In the genomic region with DNA sequence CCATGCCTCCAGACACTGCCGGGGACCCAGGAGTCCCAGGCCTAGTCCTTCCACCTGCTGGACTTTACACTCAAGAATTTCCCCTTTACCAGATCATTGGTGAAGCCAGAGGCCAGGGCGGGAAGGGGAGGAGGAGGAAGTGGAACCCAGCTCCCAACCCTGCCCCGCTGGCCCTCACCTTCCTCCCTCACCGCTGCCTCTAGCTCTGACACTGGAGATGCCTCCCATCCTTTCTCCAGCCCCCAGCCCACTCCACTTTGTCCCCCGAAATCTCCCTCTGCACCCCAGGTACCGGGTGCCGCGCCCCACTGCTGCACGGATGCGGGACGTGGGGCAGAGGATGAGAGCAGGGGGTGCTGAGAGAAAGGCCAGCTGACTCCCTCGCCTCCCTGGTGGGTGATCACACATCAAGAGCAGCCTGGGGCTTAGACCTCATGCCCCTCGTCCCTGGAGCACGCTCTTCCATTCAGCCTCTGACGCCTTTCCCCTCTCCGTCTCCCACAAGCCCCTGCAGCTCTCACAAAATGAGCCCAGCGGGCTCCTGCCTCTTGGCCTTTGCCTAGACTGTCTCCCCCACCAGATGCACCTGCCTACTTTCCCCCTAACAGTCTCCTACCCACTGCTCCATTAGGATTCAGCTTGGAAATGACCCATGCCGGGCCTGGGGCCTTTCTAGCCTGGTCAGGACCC, we compare ENCODE assay signal across 1 cellular context.
TF ChIP-seq lines count a peak whose summit lies in the region.

A gene with protein sequence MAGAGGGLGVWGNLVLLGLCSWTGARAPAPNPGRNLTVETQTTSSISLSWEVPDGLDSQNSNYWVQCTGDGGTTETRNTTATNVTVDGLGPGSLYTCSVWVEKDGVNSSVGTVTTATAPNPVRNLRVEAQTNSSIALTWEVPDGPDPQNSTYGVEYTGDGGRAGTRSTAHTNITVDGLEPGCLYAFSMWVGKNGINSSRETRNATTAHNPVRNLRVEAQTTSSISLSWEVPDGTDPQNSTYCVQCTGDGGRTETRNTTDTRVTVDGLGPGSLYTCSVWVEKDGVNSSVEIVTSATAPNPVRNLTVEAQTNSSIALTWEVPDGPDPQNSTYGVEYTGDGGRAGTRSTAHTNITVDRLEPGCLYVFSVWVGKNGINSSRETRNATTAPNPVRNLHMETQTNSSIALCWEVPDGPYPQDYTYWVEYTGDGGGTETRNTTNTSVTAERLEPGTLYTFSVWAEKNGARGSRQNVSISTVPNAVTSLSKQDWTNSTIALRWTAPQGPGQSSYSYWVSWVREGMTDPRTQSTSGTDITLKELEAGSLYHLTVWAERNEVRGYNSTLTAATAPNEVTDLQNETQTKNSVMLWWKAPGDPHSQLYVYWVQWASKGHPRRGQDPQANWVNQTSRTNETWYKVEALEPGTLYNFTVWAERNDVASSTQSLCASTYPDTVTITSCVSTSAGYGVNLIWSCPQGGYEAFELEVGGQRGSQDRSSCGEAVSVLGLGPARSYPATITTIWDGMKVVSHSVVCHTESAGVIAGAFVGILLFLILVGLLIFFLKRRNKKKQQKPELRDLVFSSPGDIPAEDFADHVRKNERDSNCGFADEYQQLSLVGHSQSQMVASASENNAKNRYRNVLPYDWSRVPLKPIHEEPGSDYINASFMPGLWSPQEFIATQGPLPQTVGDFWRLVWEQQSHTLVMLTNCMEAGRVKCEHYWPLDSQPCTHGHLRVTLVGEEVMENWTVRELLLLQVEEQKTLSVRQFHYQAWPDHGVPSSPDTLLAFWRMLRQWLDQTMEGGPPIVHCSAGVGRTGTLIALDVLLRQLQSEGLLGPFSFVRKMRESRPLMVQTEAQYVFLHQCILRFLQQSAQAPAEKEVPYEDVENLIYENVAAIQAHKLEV (minus strand): TSS at position 72 of the 690 bp plus-strand sequence. CDS start 68 bp downstream, at position 4.

TF ChIP-seq in HepG2, 621 proteins besides CTCF, POLR2A, EP300 and RAD21 (continued from another document and continues in another):
- TF ChIP-seq, protein P1, sequence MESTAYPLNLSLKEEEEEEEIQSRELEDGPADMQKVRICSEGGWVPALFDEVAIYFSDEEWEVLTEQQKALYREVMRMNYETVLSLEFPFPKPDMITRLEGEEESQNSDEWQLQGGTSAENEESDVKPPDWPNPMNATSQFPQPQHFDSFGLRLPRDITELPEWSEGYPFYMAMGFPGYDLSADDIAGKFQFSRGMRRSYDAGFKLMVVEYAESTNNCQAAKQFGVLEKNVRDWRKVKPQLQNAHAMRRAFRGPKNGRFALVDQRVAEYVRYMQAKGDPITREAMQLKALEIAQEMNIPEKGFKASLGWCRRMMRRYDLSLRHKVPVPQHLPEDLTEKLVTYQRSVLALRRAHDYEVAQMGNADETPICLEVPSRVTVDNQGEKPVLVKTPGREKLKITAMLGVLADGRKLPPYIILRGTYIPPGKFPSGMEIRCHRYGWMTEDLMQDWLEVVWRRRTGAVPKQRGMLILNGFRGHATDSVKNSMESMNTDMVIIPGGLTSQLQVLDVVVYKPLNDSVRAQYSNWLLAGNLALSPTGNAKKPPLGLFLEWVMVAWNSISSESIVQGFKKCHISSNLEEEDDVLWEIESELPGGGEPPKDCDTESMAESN (CRISPR knock-in tag; conservative IDR thresholded peaks at IDR 0.05) = 0 out of 2 replicates have a peak, but pooled peaks have one; percentile 22
- TF ChIP-seq, protein P2, sequence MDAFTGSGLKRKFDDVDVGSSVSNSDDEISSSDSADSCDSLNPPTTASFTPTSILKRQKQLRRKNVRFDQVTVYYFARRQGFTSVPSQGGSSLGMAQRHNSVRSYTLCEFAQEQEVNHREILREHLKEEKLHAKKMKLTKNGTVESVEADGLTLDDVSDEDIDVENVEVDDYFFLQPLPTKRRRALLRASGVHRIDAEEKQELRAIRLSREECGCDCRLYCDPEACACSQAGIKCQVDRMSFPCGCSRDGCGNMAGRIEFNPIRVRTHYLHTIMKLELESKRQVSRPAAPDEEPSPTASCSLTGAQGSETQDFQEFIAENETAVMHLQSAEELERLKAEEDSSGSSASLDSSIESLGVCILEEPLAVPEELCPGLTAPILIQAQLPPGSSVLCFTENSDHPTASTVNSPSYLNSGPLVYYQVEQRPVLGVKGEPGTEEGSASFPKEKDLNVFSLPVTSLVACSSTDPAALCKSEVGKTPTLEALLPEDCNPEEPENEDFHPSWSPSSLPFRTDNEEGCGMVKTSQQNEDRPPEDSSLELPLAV (CRISPR knock-in tag; conservative IDR thresholded peaks at IDR 0.05; ENCODE audit: low read depth) = no peak
- TF ChIP-seq TMF1 (CRISPR knock-in tag; IDR thresholded peaks at IDR 0.05; ENCODE audit: low read depth) (no peak), GATAD2A (CRISPR knock-in tag; IDR thresholded peaks at IDR 0.05) (no peak), SCMH1 (CRISPR knock-in tag; IDR thresholded peaks at IDR 0.05; ENCODE audit: borderline replicate concordance) (no peak), RBFOX2 (IDR thresholded peaks at IDR 0.05; ENCODE audit: low read depth, low read length) (peak; percentile 56; the same call in 1 of the 2 replicates), BCL6 (CRISPR knock-in tag; IDR thresholded peaks at IDR 0.05) (no peak), ZNF883 (CRISPR knock-in tag; IDR thresholded peaks at IDR 0.05; ENCODE audit: not compliant biosample characterization) (no peak), ZFP90 (CRISPR knock-in tag; IDR thresholded peaks at IDR 0.05; ENCODE audit: borderline replicate concordance) (peak; percentile 31; the same call in 1 of the 2 replicates), ATF7-NPFF (CRISPR knock-in tag; IDR thresholded peaks at IDR 0.05; ENCODE audit: low read depth) (peak; percentile 61; the same call in 1 of the 2 replicates), MTF1 (CRISPR knock-in tag; IDR thresholded peaks at IDR 0.05) (no peak), ZSCAN12 (CRISPR knock-in tag; IDR thresholded peaks at IDR 0.05) (no peak), ZNF790 (CRISPR knock-in tag; IDR thresholded peaks at IDR 0.05; ENCODE audit: borderline replicate concordance) (no peak; the same call in 1 of the 2 replicates), RNF2 (conservative IDR thresholded peaks at IDR 0.05; ENCODE audit: low read depth) (peak; percentile 90; the same call in 1 of the 2 replicates), ZNF674 (CRISPR knock-in tag; IDR thresholded peaks at IDR 0.05; ENCODE audit: low read depth) (no peak), ZC3H4 (CRISPR knock-in tag; IDR thresholded peaks at IDR 0.05; ENCODE audit: borderline replicate concordance) (peak; percentile 56; the same call in 1 of the 2 replicates), ZNF709 (CRISPR knock-in tag; IDR thresholded peaks at IDR 0.05) (peak; percentile 51; the same call in 1 of the 2 replicates), TOPORS (CRISPR knock-in tag; IDR thresholded peaks at IDR 0.05) (no peak), TBX3 (IDR thresholded peaks at IDR 0.05; ENCODE audit: borderline replicate concordance) (no peak), KDM6A (CRISPR knock-in tag; IDR thresholded peaks at IDR 0.05; ENCODE audit: low read depth) (no peak), ZNF10 (CRISPR knock-in tag; IDR thresholded peaks at IDR 0.05; ENCODE audit: borderline replicate concordance, low read depth) (no peak), SAFB2 (CRISPR knock-in tag; IDR thresholded peaks at IDR 0.05; ENCODE audit: borderline replicate concordance, low read depth) (no peak), ZSCAN30 (CRISPR knock-in tag; IDR thresholded peaks at IDR 0.05) (no peak), SOX6 (IDR thresholded peaks at IDR 0.05) (no peak), SOX6 (CRISPR knock-in tag; IDR thresholded peaks at IDR 0.05) (no peak), HOXA3 (CRISPR knock-in tag; IDR thresholded peaks at IDR 0.05) (peak; percentile 22; the same call in 1 of the 2 replicates), SIX4 (CRISPR knock-in tag; IDR thresholded peaks at IDR 0.05) (no peak), CBX1 (IDR thresholded peaks at IDR 0.05; ENCODE audit: low read depth) (no peak)
- TF ChIP-seq, protein P3, sequence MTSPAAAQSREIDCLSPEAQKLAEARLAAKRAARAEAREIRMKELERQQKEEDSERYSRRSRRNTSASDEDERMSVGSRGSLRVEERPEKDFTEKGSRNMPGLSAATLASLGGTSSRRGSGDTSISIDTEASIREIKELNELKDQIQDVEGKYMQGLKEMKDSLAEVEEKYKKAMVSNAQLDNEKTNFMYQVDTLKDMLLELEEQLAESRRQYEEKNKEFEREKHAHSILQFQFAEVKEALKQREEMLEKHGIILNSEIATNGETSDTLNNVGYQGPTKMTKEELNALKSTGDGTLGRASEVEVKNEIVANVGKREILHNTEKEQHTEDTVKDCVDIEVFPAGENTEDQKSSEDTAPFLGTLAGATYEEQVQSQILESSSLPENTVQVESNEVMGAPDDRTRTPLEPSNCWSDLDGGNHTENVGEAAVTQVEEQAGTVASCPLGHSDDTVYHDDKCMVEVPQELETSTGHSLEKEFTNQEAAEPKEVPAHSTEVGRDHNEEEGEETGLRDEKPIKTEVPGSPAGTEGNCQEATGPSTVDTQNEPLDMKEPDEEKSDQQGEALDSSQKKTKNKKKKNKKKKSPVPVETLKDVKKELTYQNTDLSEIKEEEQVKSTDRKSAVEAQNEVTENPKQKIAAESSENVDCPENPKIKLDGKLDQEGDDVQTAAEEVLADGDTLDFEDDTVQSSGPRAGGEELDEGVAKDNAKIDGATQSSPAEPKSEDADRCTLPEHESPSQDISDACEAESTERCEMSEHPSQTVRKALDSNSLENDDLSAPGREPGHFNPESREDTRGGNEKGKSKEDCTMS (CRISPR knock-in tag; conservative IDR thresholded peaks at IDR 0.05) = no peak
- TF ChIP-seq, protein P4, sequence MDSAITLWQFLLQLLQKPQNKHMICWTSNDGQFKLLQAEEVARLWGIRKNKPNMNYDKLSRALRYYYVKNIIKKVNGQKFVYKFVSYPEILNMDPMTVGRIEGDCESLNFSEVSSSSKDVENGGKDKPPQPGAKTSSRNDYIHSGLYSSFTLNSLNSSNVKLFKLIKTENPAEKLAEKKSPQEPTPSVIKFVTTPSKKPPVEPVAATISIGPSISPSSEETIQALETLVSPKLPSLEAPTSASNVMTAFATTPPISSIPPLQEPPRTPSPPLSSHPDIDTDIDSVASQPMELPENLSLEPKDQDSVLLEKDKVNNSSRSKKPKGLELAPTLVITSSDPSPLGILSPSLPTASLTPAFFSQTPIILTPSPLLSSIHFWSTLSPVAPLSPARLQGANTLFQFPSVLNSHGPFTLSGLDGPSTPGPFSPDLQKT (CRISPR knock-in tag; IDR thresholded peaks at IDR 0.05; ENCODE audit: borderline replicate concordance) = no peak
- TF ChIP-seq, protein P5, sequence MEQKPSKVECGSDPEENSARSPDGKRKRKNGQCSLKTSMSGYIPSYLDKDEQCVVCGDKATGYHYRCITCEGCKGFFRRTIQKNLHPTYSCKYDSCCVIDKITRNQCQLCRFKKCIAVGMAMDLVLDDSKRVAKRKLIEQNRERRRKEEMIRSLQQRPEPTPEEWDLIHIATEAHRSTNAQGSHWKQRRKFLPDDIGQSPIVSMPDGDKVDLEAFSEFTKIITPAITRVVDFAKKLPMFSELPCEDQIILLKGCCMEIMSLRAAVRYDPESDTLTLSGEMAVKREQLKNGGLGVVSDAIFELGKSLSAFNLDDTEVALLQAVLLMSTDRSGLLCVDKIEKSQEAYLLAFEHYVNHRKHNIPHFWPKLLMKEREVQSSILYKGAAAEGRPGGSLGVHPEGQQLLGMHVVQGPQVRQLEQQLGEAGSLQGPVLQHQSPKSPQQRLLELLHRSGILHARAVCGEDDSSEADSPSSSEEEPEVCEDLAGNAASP (CRISPR knock-in tag; IDR thresholded peaks at IDR 0.05; ENCODE audit: borderline replicate concordance) = no peak
- TF ChIP-seq, protein P6, sequence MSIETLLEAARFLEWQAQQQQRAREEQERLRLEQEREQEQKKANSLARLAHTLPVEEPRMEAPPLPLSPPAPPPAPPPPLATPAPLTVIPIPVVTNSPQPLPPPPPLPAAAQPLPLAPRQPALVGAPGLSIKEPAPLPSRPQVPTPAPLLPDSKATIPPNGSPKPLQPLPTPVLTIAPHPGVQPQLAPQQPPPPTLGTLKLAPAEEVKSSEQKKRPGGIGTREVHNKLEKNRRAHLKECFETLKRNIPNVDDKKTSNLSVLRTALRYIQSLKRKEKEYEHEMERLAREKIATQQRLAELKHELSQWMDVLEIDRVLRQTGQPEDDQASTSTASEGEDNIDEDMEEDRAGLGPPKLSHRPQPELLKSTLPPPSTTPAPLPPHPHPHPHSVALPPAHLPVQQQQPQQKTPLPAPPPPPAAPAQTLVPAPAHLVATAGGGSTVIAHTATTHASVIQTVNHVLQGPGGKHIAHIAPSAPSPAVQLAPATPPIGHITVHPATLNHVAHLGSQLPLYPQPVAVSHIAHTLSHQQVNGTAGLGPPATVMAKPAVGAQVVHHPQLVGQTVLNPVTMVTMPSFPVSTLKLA (IDR thresholded peaks at IDR 0.05) = no peak
